In genomic region chr19:36665832-36666231, GRCh38 we compare ENCODE assay signal across 9 cellular contexts. TPM values are rescaled to one million over a fixed set of nuclear protein-coding genes. Genes with fewer than 3 reads are reported as not detected.
DNase-seq lines count a peak whose midpoint lies in the region; ATAC-seq and TF ChIP-seq lines count a peak whose summit lies in the region.
"Had no signal": no experiment of that assay in that cellular context is flagged by ENCODE, and none has a peak within 500 bp of the region (broad histone marks: within the 10 kb centered on the region; RNA-seq: fewer than 3 reads in every experiment).

No MANE protein-coding gene starts in this region.

- peak overlapping the region; percentile 94 for H2AFZ ChIP-seq in osteoblast (ENCODE audit: low read length)

- no peaks in the 10 kb centered on the region for H3K27me3 Mint-ChIP-seq in CD8-positive, alpha-beta T cell (ENCODE audit: low read depth)

- peaks cover 34% of the 10 kb centered on the region for H3K79me2 ChIP-seq in osteoblast (ENCODE audit: insufficient read depth, low read length)

- peak overlapping the region; percentile 62 for H3K4me3 ChIP-seq in CD8-positive, alpha-beta T cell (ENCODE audit: low read depth, low read length)
- H3K4me3 ChIP-seq in Panc1 (ENCODE audit: low read depth in 2 of 2, low read length in 2 of 2) (peak overlapping the region; percentile 75 to 98), epithelial cell of proximal tubule (ENCODE audit: low read depth, low read length) (peak overlapping the region; percentile 75), osteoblast (ENCODE audit: insufficient read depth, low read length) (peak overlapping the region; percentile 80)

- peaks cover 10% of the 10 kb centered on the region for H3K36me3 ChIP-seq in CD8-positive, alpha-beta T cell (ENCODE audit: insufficient read depth, low read length)
- H3K36me3 ChIP-seq in Panc1 (ENCODE audit: control insufficient read depth, insufficient read depth, low read length): no peaks in the 10 kb centered on the region
- H3K36me3 ChIP-seq in osteoblast (ENCODE audit: insufficient read depth, low read length): peaks cover 21% of the 10 kb centered on the region

- no peaks in the 10 kb centered on the region for H3K27me3 ChIP-seq in CD8-positive, alpha-beta T cell (ENCODE audit: insufficient read depth, low read length)
- H3K27me3 ChIP-seq in Panc1 (ENCODE audit: control insufficient read depth, insufficient read depth, low read length) (no peaks in the 10 kb centered on the region), osteoblast (ENCODE audit: insufficient read depth, low read length) (no peaks in the 10 kb centered on the region)

- H3K27ac Mint-ChIP-seq in CD8-positive, alpha-beta T cell: peak overlapping the region; percentile 73

- in situ Hi-C loops in Panc1 (cut with HindIII; ENCODE audit: low pct_unique_long_range_greater_than_20kb, low sequenced_read_pairs): no loop called here

- H3K4me2 ChIP-seq in osteoblast (ENCODE audit: insufficient read depth, low read length): peak overlapping the region; percentile 94

- CTCF ChIA-PET in CD8-positive, alpha-beta T cell (lab: Charles Lee): no interaction called here
- CTCF ChIA-PET in Panc1 (lab: Charles Lee): interaction anchor here (0.5 to 0.7 kb wide), 2 partner anchors 1586 to 1682 kb away, joined by 3 to 4 read pairs; no protein-coding TSS in a partner anchor

- peak overlapping the region; percentile 72 for H3K27ac ChIP-seq in CD8-positive, alpha-beta T cell (ENCODE audit: low read depth, low read length)
- peak overlapping the region; percentile 90 for H3K27ac ChIP-seq in Panc1 (ENCODE audit: low read length)
- no peak overlapping the region for H3K27ac ChIP-seq in osteoblast (ENCODE audit: low read depth, low read length)

- no peak for TF ChIP-seq CTCF in CD8-positive, alpha-beta T cell (IDR thresholded peaks at IDR 0.05)
- TF ChIP-seq CTCF in Panc1 (IDR thresholded peaks at IDR 0.05) (no peak), epithelial cell of proximal tubule (conservative IDR thresholded peaks at IDR 0.05; ENCODE audit: low read depth, low read length) (no peak), osteoblast (IDR thresholded peaks at IDR 0.05; ENCODE audit: extremely low read depth, low read depth, low read length) (no peak)

- ATAC-seq in CD8-positive, alpha-beta T cell: no peak
- ATAC-seq in Panc1: no peak

- H3K9me3 ChIP-seq in CD8-positive, alpha-beta T cell (ENCODE audit: low read length): peaks cover 11% of the 10 kb centered on the region
- peaks cover 5% of the 10 kb centered on the region; the same call in 1 of the 2 replicates for H3K9me3 ChIP-seq in Panc1 (ENCODE audit: control insufficient read depth, insufficient read depth, low read depth, low read length)
- H3K9me3 ChIP-seq in osteoblast (ENCODE audit: low read depth, low read length): peaks cover 1% of the 10 kb centered on the region

- H3K4me1 Mint-ChIP-seq in CD8-positive, alpha-beta T cell (ENCODE audit: low read depth): peaks cover 35% of the 10 kb centered on the region

- H3K4me1 ChIP-seq in CD8-positive, alpha-beta T cell (ENCODE audit: insufficient read depth, low read length): peaks cover 8% of the 10 kb centered on the region
- H3K4me1 ChIP-seq in Panc1 (ENCODE audit: control insufficient read depth, insufficient read depth, low read length) (peaks cover 11% of the 10 kb centered on the region; the same call in 1 of the 2 replicates), osteoblast (ENCODE audit: insufficient read depth, low read length) (peaks cover 4% of the 10 kb centered on the region)

- no peaks in the 10 kb centered on the region for H4K20me1 ChIP-seq in osteoblast (ENCODE audit: insufficient read depth, low read length)

- POLR2A ChIA-PET in CD8-positive, alpha-beta T cell (lab: Charles Lee): interaction anchor here (0.6 to 1.5 kb wide), 4 partner anchors 61 to 421 kb away, joined by 4 to 6 read pairs (median 4); partner anchors contain the start of genes ZNF345, ZNF382 and ZNF566
- POLR2A ChIA-PET in Panc1 (lab: Charles Lee): interaction anchor here (0.7 kb wide), 1 partner anchor 552 kb away, joined by 7 read pairs; the partner anchor contains the start of gene ZNF383

- BruUV-seq in Panc1 (replicated peaks; lab: Mats Ljungman, UMichigan): no TSS peak

- H3K4me3 Mint-ChIP-seq in CD8-positive, alpha-beta T cell: peak overlapping the region; percentile 98

- H3K36me3 Mint-ChIP-seq in CD8-positive, alpha-beta T cell: peaks cover 70% of the 10 kb centered on the region

- intact Hi-C loops in CD8-positive, alpha-beta T cell (cut with DNase I, micrococcal nuclease): loop anchor here (1.0 to 10.0 kb wide), 16 partner anchors 21 to 1113 kb away; partner anchors contain the start of genes ZNF382 (in 2 of the 2), ZNF529 (in 2 of the 2), ZNF567 (in 2 of the 2) and HCST (in 1 of the 2)
- intact Hi-C loops in Panc1 (cut with micrococcal nuclease; ENCODE audit: unreplicated experiment): no loop called here

- DNase-seq in CD8-positive, alpha-beta T cell: no peak
- DNase-seq in Panc1 (ENCODE audit: low read depth, low spot score) (no peak), epithelial cell of proximal tubule (ENCODE audit: low read depth) (no peak), osteoblast (ENCODE audit: insufficient read length, low spot score, missing footprints) (no peak), SKM-1 (lab: John Stamatoyannopoulos, UW; ENCODE audit: unreplicated experiment) (no peak), Kasumi-1 (lab: John Stamatoyannopoulos, UW) (no peak), OCI-M1 (lab: John Stamatoyannopoulos, UW) (no peak)
- DNase-seq in activated CD8-positive, alpha-beta memory T cell treated with anti-CD3 and anti-CD28 coated beads for 24 hours: no peak
- DNase-seq: NCI-H446 treated with DMSO at 0.1 percent for 48 hours had no signal

- H3K9me3 Mint-ChIP-seq in CD8-positive, alpha-beta T cell: peaks cover 34% of the 10 kb centered on the region

RNA-seq across cellular contexts. Expression of gene ZNF461, which starts 0.8 kb away (rescaled TPM):
- total RNA-seq in CD8-positive, alpha-beta T cell: 10 to 100 TPM; 12.1 to 17.2 TPM
- 14.0 TPM for total RNA-seq in Panc1 (2021; ENCODE audit: unreplicated experiment)
- 8.8 TPM for polyA plus RNA-seq in Panc1 (2012; ENCODE audit: insufficient read length)
- 2.0 and 12.2 TPM in 2 replicates for total RNA-seq in epithelial cell of proximal tubule
- total RNA-seq in osteoblast: 8.8 and 12.7 TPM in 2 replicates

RNA-seq across cellular contexts. Expression of gene ZNF567, which starts 21.6 kb away (rescaled TPM):
- 10 to 100 TPM; 10.7 to 11.1 TPM for total RNA-seq in CD8-positive, alpha-beta T cell
- total RNA-seq in Panc1 (2021; ENCODE audit: unreplicated experiment) (11.3 TPM), epithelial cell of proximal tubule (1.7 and 2.9 TPM in 2 replicates), osteoblast (6.8 and 8.0 TPM in 2 replicates)
- polyA plus RNA-seq in Panc1 (2012; ENCODE audit: insufficient read length): 6.3 TPM
